ENCODE assay signal across 23 cellular contexts in genomic region chr3:135143474-135143873, GRCh38.
"Had no signal": no experiment of that assay in that cellular context is flagged by ENCODE, and none has a peak within 500 bp of the region (broad histone marks: within the 10 kb centered on the region; RNA-seq: fewer than 3 reads in every experiment).

No MANE protein-coding gene starts in this region.

- H3K9me3 Mint-ChIP-seq: mesothelial cell of epicardium; stimulated activated naive B cell treated with anti-CD40 and anti-IgM and Interleukin-4, amounts not matched to agents 10 μg/mL and 1 μg/mL and 100 μg/mL, for 72 hours; stimulated activated naive CD8-positive, alpha-beta T cell treated with anti-CD3 and anti-CD28 coated beads, Interleukin-15, Interleukin-2, amounts not matched to agents 100 ng/mL and 50 ng/mL, for 24 hours; type B pancreatic cell had no signal

- H3K9me3 ChIP-seq: heart right ventricle, ovary, right atrium auricular region, tibial nerve, uterus had no signal

- DNase-seq: heart right ventricle; islet precursor cell; mesendoderm; naive B cell; ovary; stimulated activated CD4-positive, alpha-beta T cell treated with anti-CD3 and anti-CD28 coated beads, Interleukin-12 subunit alpha, Interleukin-12 subunit beta, amount 100 ng/mL, for 4 hours; stimulated activated CD4-positive, alpha-beta T cell treated with anti-CD3 and anti-CD28 coated beads, Interleukin-15, amount 100 ng/mL, for 24 hours; stimulated activated CD4-positive, alpha-beta T cell treated with anti-CD3 and anti-CD28 coated beads, Interleukin-2, amount 100 ng/mL, for 24 hours; stimulated activated CD4-positive, alpha-beta T cell treated with anti-CD3 and anti-CD28 coated beads, Interleukin-4, amount 100 ng/mL, for 1 hour; stimulated activated naive B cell treated with anti-CD40 and anti-IgM and Interleukin-4, amounts not matched to agents 10 μg/mL and 1 μg/mL and 100 μg/mL, for 72 hours; substantia nigra; uterus had no signal

- H3K27ac ChIP-seq: heart right ventricle, hepatocyte, ovary, right atrium auricular region, skin epidermis, tibial nerve, uterus had no signal

- H3K27me3 ChIP-seq: heart right ventricle, hepatocyte, ovary, right atrium auricular region, tibial nerve, uterus had no signal

- H3K4me3 ChIP-seq: heart right ventricle, hepatocyte, lung, ovary, right atrium auricular region, skin epidermis, tibial nerve, uterus had no signal

- H3K4me1 Mint-ChIP-seq: mesothelial cell of epicardium; naive B cell; stimulated activated naive B cell treated with anti-CD40 and anti-IgM and Interleukin-4, amounts not matched to agents 10 μg/mL and 1 μg/mL and 100 μg/mL, for 72 hours had no signal

- H3K27ac Mint-ChIP-seq: mesothelial cell of epicardium; naive B cell; natural killer cell treated with Interleukin-12 subunit alpha and Interleukin-12 subunit beta and Interleukin-15 and Interleukin-18, amount 100 ng/mL, for 72 hours; progenitor cell of endocrine pancreas; stimulated activated naive B cell treated with anti-CD40 and anti-IgM and Interleukin-4, amounts not matched to agents 10 μg/mL and 1 μg/mL and 100 μg/mL, for 72 hours; stimulated activated naive CD8-positive, alpha-beta T cell treated with anti-CD3 and anti-CD28 coated beads, Interleukin-15, Interleukin-2, amounts not matched to agents 100 ng/mL and 50 ng/mL, for 24 hours; type B pancreatic cell had no signal

- H3K36me3 ChIP-seq: heart right ventricle, ovary, right atrium auricular region, tibial nerve, uterus had no signal

- H3K4me1 ChIP-seq: right atrium auricular region, tibial nerve, uterus had no signal

- H3K4me3 Mint-ChIP-seq: mesothelial cell of epicardium; naive B cell; natural killer cell treated with Interleukin-12 subunit alpha and Interleukin-12 subunit beta and Interleukin-15 and Interleukin-18, amount 100 ng/mL, for 72 hours; stimulated activated naive B cell treated with anti-CD40 and anti-IgM and Interleukin-4, amounts not matched to agents 10 μg/mL and 1 μg/mL and 100 μg/mL, for 72 hours; stimulated activated naive CD8-positive, alpha-beta T cell treated with anti-CD3 and anti-CD28 coated beads, Interleukin-15, Interleukin-2, amounts not matched to agents 100 ng/mL and 50 ng/mL, for 24 hours; type B pancreatic cell had no signal

- ATAC-seq: heart right ventricle; sciatic nerve; stimulated activated naive B cell treated with anti-CD40 and anti-IgM and Interleukin-4, amounts not matched to agents 10 μg/mL and 1 μg/mL and 100 μg/mL, for 72 hours had no signal

- H3K27me3 Mint-ChIP-seq: natural killer cell treated with Interleukin-12 subunit alpha and Interleukin-12 subunit beta and Interleukin-15 and Interleukin-18, amount 100 ng/mL, for 72 hours; stimulated activated naive B cell treated with anti-CD40 and anti-IgM and Interleukin-4, amounts not matched to agents 10 μg/mL and 1 μg/mL and 100 μg/mL, for 72 hours; stimulated activated naive CD8-positive, alpha-beta T cell treated with anti-CD3 and anti-CD28 coated beads, Interleukin-15, Interleukin-2, amounts not matched to agents 100 ng/mL and 50 ng/mL, for 24 hours had no signal
